Comparison of ENCODE assay signal across 26 cellular contexts in genomic region chr11:1425006-1425405, GRCh38.
"Had no signal": no experiment of that assay in that cellular context is flagged by ENCODE, and none has a peak within 500 bp of the region (broad histone marks: within the 10 kb centered on the region; RNA-seq: fewer than 3 reads in every experiment).

No MANE protein-coding gene starts in this region.

- H3K4me1 ChIP-seq: stomach, suprapubic skin, thyroid gland, tibial artery, tibial nerve, transverse colon, upper lobe of left lung, upper lobe of right lung, uterus, vagina had no signal

- H3K4me3 ChIP-seq: stomach, suprapubic skin, testis, thoracic aorta, thyroid gland, tibial artery, tibial nerve, transverse colon, upper lobe of left lung, upper lobe of right lung, uterus, vagina had no signal

- H3K9me3 ChIP-seq: testis, thyroid gland, transverse colon, upper lobe of right lung, vagina had no signal

- H3K36me3 ChIP-seq: stomach, suprapubic skin, thoracic aorta, thyroid gland, tibial artery, tibial nerve, transverse colon, upper lobe of left lung, upper lobe of right lung, uterus, vagina had no signal

- H3K27me3 ChIP-seq: testis, thyroid gland, tibial nerve, upper lobe of left lung, uterus, vagina had no signal

- ATAC-seq: stimulated activated effector memory CD8-positive, alpha-beta T cell treated with anti-CD3 and anti-CD28 coated beads, Interleukin-12 subunit alpha, Interleukin-12 subunit beta, amount 100 ng/mL, for 72 hours; stimulated activated memory B cell treated with anti-CD40 and anti-IgM and Interleukin-4, amounts not matched to agents 10 μg/mL and 1 μg/mL and 100 μg/mL, for 72 hours; stimulated activated naive B cell treated with anti-CD40 and anti-IgM and Interleukin-4, amounts not matched to agents 10 μg/mL and 1 μg/mL and 100 μg/mL, for 72 hours; stimulated activated naive CD8-positive, alpha-beta T cell treated with anti-CD3 and anti-CD28 coated beads, Interleukin-15, amount 100 ng/mL, for 72 hours; stimulated activated naive CD8-positive, alpha-beta T cell treated with anti-CD3 and anti-CD28 coated beads, Interleukin-15, Interleukin-2, amounts not matched to agents 100 U/mL and 50 U/mL, for 24 hours; upper lobe of right lung had no signal

- FAIRE-seq: urothelium cell line had no signal

- DNase-seq: stimulated activated CD4-positive, alpha-beta T cell treated with anti-CD3 and anti-CD28 coated beads, Interleukin-2, amount 100 ng/mL, for 48 hours; stimulated activated CD4-positive, alpha-beta T cell treated with anti-CD3 and anti-CD28 coated beads, Interleukin-4, amount 100 ng/mL, for 1 hour; stimulated activated CD4-positive, alpha-beta T cell treated with anti-CD3 and anti-CD28 coated beads, Interleukin-4, amount 100 ng/mL, for 24 hours; stimulated activated CD4-positive, alpha-beta T cell treated with anti-CD3 and anti-CD28 coated beads, Interleukin-4, amount 100 ng/mL, for 4 hours; stimulated activated CD8-positive, alpha-beta memory T cell treated with anti-CD3 and anti-CD28 coated beads, Interleukin-4, amount 100 ng/mL, for 48 hours; stimulated activated naive B cell treated with anti-CD40 and anti-IgM and Interleukin-4, amounts not matched to agents 10 μg/mL and 1 μg/mL and 100 μg/mL, for 72 hours; stimulated activated naive CD4-positive, alpha-beta T cell; stimulated activated naive CD4-positive, alpha-beta T cell treated with Interleukin-2 at 50 U/mL for 16 hours; stimulated activated naive CD8-positive, alpha-beta T cell treated with anti-CD3 and anti-CD28 coated beads, Interleukin-15, amount 100 ng/mL, for 72 hours; stimulated activated naive CD8-positive, alpha-beta T cell treated with anti-CD3 and anti-CD28 coated beads, Interleukin-15, Interleukin-2, amounts not matched to agents 100 U/mL and 50 U/mL, for 24 hours; stomach; testis; thyroid gland; tibial artery; transverse colon; trophoblast cell; upper lobe of right lung; uterus had no signal

- H3K27ac ChIP-seq: stomach, suprapubic skin, testis, thoracic aorta, thyroid gland, tibial artery, tibial nerve, transverse colon, upper lobe of left lung, upper lobe of right lung, uterus, vagina had no signal
